ENCODE assay signal across 2 cellular contexts in the genomic region with DNA sequence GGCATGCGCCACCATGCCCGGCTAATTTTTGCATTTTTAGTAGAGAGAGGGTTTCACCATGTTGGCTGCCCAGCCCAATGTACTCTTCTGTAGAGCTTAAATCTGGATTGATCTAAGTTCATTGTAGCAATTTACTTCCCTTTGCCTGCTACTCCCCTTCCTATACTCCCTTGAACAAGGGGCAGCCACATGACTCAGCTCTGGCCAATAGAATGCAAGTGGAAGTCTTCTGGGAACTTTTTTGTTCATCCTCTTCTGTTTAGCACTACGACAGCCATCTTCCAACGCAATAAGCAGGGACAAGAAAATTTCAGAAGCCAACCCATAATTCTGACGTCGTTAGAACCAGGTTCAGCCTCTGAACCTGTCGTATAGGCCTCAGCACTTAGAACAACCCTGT.
TF ChIP-seq lines count a peak whose summit lies in the region.

No MANE protein-coding gene starts in this region.

TF ChIP-seq in IMR-90, 13 proteins besides CTCF, POLR2A, EP300 and RAD21:
- TF ChIP-seq MXI1 (IDR thresholded peaks at IDR 0.05; ENCODE audit: borderline replicate concordance, low read depth, low read length) (no peak), CHD1 (IDR thresholded peaks at IDR 0.05; ENCODE audit: low read depth, low read length) (no peak)

TF ChIP-seq in H1, 55 proteins besides CTCF, POLR2A, EP300 and RAD21:
- TF ChIP-seq, protein P1, sequence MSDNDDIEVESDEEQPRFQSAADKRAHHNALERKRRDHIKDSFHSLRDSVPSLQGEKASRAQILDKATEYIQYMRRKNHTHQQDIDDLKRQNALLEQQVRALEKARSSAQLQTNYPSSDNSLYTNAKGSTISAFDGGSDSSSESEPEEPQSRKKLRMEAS (IDR thresholded peaks at IDR 0.05) = no peak
- TF ChIP-seq BRCA1 (IDR thresholded peaks at IDR 0.05; ENCODE audit: low read depth, low read length) (no peak), FOSL1 (IDR thresholded peaks at IDR 0.05; ENCODE audit: insufficient read depth, low read depth, low read length) (no peak), BACH1 (IDR thresholded peaks at IDR 0.05; ENCODE audit: low read length) (no peak), JUN (IDR thresholded peaks at IDR 0.05; ENCODE audit: low read depth, low read length) (no peak), CTBP2 (IDR thresholded peaks at IDR 0.05; ENCODE audit: borderline replicate concordance, insufficient read depth, insufficient read length, low read length) (no peak), TAF7 (optimal IDR thresholded peaks at IDR 0.05; ENCODE audit: borderline replicate concordance, low read depth, low read length) (no peak)
